9 cellular contexts compared by ENCODE assay signal in the genomic region with DNA sequence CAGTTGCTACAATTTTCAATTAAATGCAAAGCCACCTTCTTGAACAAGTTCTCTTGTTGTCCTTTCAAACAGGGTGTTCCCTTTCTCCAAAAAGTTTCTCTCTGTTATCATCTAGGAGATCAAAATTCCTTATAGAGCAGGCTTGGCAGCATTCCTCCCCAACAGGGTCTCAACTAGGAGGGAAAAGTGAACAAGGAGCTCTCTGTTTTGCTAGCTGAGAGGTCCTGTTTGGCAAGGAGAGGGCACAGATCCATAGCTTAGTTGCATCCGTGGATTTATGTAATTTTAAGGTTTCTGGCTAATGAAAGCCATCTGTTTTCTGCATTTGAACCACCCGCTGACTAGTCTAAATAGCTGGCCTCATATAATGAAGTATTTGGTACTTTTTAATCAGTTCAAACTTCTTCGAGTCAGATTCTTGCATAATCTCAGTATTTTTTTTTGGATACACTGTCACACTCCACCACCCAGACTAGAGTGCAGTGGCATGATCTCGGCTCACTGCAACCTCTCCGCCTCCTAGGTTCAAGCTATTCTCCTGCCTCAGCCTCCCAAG. TPM values are rescaled to one million over a fixed set of nuclear protein-coding genes. Genes with fewer than 3 reads are reported as not detected.
DNase-seq lines count a peak whose midpoint lies in the region; TF ChIP-seq lines count a peak whose summit lies in the region.
"Had no signal": no experiment of that assay in that cellular context is flagged by ENCODE, and none has a peak within 500 bp of the region (broad histone marks: within the 10 kb centered on the region; RNA-seq: fewer than 3 reads in every experiment).

No MANE protein-coding gene starts in this region.

- TF ChIP-seq CTCF in fibroblast of villous mesenchyme (IDR thresholded peaks at IDR 0.05; ENCODE audit: insufficient read depth, low read depth, low read length) (no peak), sigmoid colon (IDR thresholded peaks at IDR 0.05) (no peak)

- H3K27ac ChIP-seq in SJCRH30 = peak overlapping the region; percentile 77
- H3K27ac ChIP-seq in sigmoid colon = peak overlapping the region; percentile 3 to 54 (median 45)

- no peak for TF ChIP-seq POLR2A in sigmoid colon (IDR thresholded peaks at IDR 0.05)

- H3K4me1 ChIP-seq in SJCRH30 (peaks cover 44% of the 10 kb centered on the region), sigmoid colon (peaks cover 0 to 27% (median 24%) of the 10 kb centered on the region in 4 donors)

- no peak overlapping the region for H3K4me3 Mint-ChIP-seq in activated CD4-positive, alpha-beta memory T cell treated with anti-CD3 and anti-CD28 coated beads, Interleukin-2, amount 10 ng/mL, durations not matched to agents 7 days and 5 days
- H3K4me3 Mint-ChIP-seq: activated B cell treated with CpG ODN at 0.5 μM for 24 hours had no signal

- no peaks in the 10 kb centered on the region for H3K9me3 Mint-ChIP-seq in activated CD4-positive, alpha-beta memory T cell treated with anti-CD3 and anti-CD28 coated beads, Interleukin-2, amount 10 ng/mL, durations not matched to agents 7 days and 5 days
- H3K9me3 Mint-ChIP-seq: activated B cell treated with CpG ODN at 0.5 μM for 24 hours had no signal

- DNase-seq in ELF-1 (ENCODE audit: low read depth, low spot score) = peak; percentile 81
- peak; percentile 87 to 96 for DNase-seq in SJCRH30
- peak; percentile 83 for DNase-seq in fibroblast of villous mesenchyme (ENCODE audit: low read depth)
- no peak for DNase-seq in sigmoid colon
- no peak for DNase-seq in cortex of kidney (lab: John Stamatoyannopoulos, UW)
- DNase-seq in T-helper 9 cell = no peak
- no peak for DNase-seq in SKM-1 treated with dmso at 0.1 percent for 144 hours (lab: John Stamatoyannopoulos, UW; ENCODE audit: unreplicated experiment)
- DNase-seq in activated CD4-positive, alpha-beta memory T cell treated with anti-CD3 and anti-CD28 coated beads, Interleukin-2, amount 10 ng/mL, durations not matched to agents 7 days and 5 days = no peak
- DNase-seq: activated B cell treated with CpG ODN at 0.5 μM for 24 hours had no signal

- CTCF ChIA-PET in activated CD4-positive, alpha-beta memory T cell treated with anti-CD3 and anti-CD28 coated beads, Interleukin-2, amount 10 ng/mL, durations not matched to agents 7 days and 5 days (lab: Charles Lee) = no interaction called here

- 63 to 74% methylated on average over 5 of the region's 5 CpGs for WGBS in sigmoid colon, 2 donors

- H3K27me3 Mint-ChIP-seq in activated CD4-positive, alpha-beta memory T cell treated with anti-CD3 and anti-CD28 coated beads, Interleukin-2, amount 10 ng/mL, durations not matched to agents 7 days and 5 days = no peaks in the 10 kb centered on the region
- H3K27me3 Mint-ChIP-seq: activated B cell treated with CpG ODN at 0.5 μM for 24 hours had no signal

- no peaks in the 10 kb centered on the region for H3K27me3 ChIP-seq in SJCRH30
- no peaks in the 10 kb centered on the region for H3K27me3 ChIP-seq in sigmoid colon

- H3K36me3 ChIP-seq in SJCRH30 = peaks cover 14% of the 10 kb centered on the region
- H3K36me3 ChIP-seq in sigmoid colon = no peaks in the 10 kb centered on the region

- POLR2A ChIA-PET in activated CD4-positive, alpha-beta memory T cell treated with anti-CD3 and anti-CD28 coated beads, Interleukin-2, amount 10 ng/mL, durations not matched to agents 7 days and 5 days (lab: Charles Lee) = no interaction called here

- H3K36me3 Mint-ChIP-seq in activated CD4-positive, alpha-beta memory T cell treated with anti-CD3 and anti-CD28 coated beads, Interleukin-2, amount 10 ng/mL, durations not matched to agents 7 days and 5 days (ENCODE audit: low read depth) = no peaks in the 10 kb centered on the region

- no peaks in the 10 kb centered on the region for H3K4me1 Mint-ChIP-seq in activated CD4-positive, alpha-beta memory T cell treated with anti-CD3 and anti-CD28 coated beads, Interleukin-2, amount 10 ng/mL, durations not matched to agents 7 days and 5 days

- TF ChIP-seq EP300 in sigmoid colon (IDR thresholded peaks at IDR 0.05) = no peak

- H3K9me3 ChIP-seq in SJCRH30 (replicated peaks) (no peaks in the 10 kb centered on the region), sigmoid colon (no peaks in the 10 kb centered on the region)

- intact Hi-C loops in sigmoid colon (cut with DNase I) = no loop called here

- H3K4me3 ChIP-seq in SJCRH30 = no peak overlapping the region
- no peak overlapping the region for H3K4me3 ChIP-seq in fibroblast of villous mesenchyme (ENCODE audit: low read depth, low read length)
- H3K4me3 ChIP-seq in sigmoid colon = no peak overlapping the region

- no peak overlapping the region for H3K27ac Mint-ChIP-seq in activated CD4-positive, alpha-beta memory T cell treated with anti-CD3 and anti-CD28 coated beads, Interleukin-2, amount 10 ng/mL, durations not matched to agents 7 days and 5 days
- H3K27ac Mint-ChIP-seq: activated B cell treated with CpG ODN at 0.5 μM for 24 hours had no signal

RNA-seq across cellular contexts. Expression of a gene that starts 54.0 kb away (rescaled TPM):
- total RNA-seq in SJCRH30 (2014; rRNA removed; shearing (Covaris generic)) = 369 and 399 TPM in 2 replicates
- 353 and 376 TPM in 2 replicates for total RNA-seq in fibroblast of villous mesenchyme
- 100 to 1,000 TPM; 239 to 355 (median 299) TPM for total RNA-seq in sigmoid colon
- polyA plus RNA-seq in sigmoid colon = 100 to 1,000 TPM in 1 of 3 donors, 10 to 100 TPM in 2; 71.7 to 270 (median 85.9) TPM
- 10 to 100 TPM; 25.5 to 29.9 TPM for total RNA-seq in activated CD4-positive, alpha-beta memory T cell treated with anti-CD3 and anti-CD28 coated beads, Interleukin-2, amount 10 ng/mL, durations not matched to agents 7 days and 5 days

Comparison
In these comparisons a context has a peak if more than half of its experiments do, and no peak if none do; other contexts are left out.
1. DNase-seq: peak in ELF-1 (single experiment), SJCRH30 (2 of 2) and fibroblast of villous mesenchyme (single experiment); none in sigmoid colon (single experiment), cortex of kidney (single experiment), T-helper 9 cell (single experiment), SKM-1 treated with dmso at 0.1 percent for 144 hours (single experiment) and activated CD4-positive, alpha-beta memory T cell treated with anti-CD3 and anti-CD28 coated beads, Interleukin-2, amount 10 ng/mL, durations not matched to agents 7 days and 5 days (single experiment).
2. RNA of a gene that starts 54.0 kb away (total RNA-seq): 369 to 399 TPM in SJCRH30, 353 to 376 TPM in fibroblast of villous mesenchyme and 239 to 355 TPM in sigmoid colon; 25.5 to 29.9 TPM in activated CD4-positive, alpha-beta memory T cell treated with anti-CD3 and anti-CD28 coated beads, Interleukin-2, amount 10 ng/mL, durations not matched to agents 7 days and 5 days; every median in the first group is over 4 times any median in the second.